ENCODE assay signal across 9 cellular contexts in genomic region chr10:103911021-103911459, GRCh38. TPM values are rescaled to one million over a fixed set of nuclear protein-coding genes. Genes with fewer than 3 reads are reported as not detected.
DNase-seq lines count a peak whose midpoint lies in the region; ATAC-seq, FAIRE-seq and TF ChIP-seq lines count a peak whose summit lies in the region.
"Had no signal": no experiment of that assay in that cellular context is flagged by ENCODE, and none has a peak within 500 bp of the region (broad histone marks: within the 10 kb centered on the region; RNA-seq: fewer than 3 reads in every experiment).

No MANE protein-coding gene starts in this region.

- H3K4me3 Mint-ChIP-seq in activated naive CD4-positive, alpha-beta T cell treated with anti-CD3 and anti-CD28 coated beads for 36 hours: peak overlapping the region; percentile 60
- no peak overlapping the region for H3K4me3 Mint-ChIP-seq in progenitor cell of endocrine pancreas (ENCODE audit: low read depth)

- WGBS in body of pancreas, 2 donors: 67 to 80% methylated on average over 3 of the region's 3 CpGs

- H3K4me3 ChIP-seq in OCI-LY1 (ENCODE audit: low read depth, low read length, poor library complexity, severe bottlenecking): no peak overlapping the region
- H3K4me3 ChIP-seq in body of pancreas: no peak overlapping the region
- H3K4me3 ChIP-seq: lung had no signal

- H4K20me1 ChIP-seq in OCI-LY1 (ENCODE audit: insufficient read depth, low read length): no peaks in the 10 kb centered on the region

- peaks cover 26% of the 10 kb centered on the region for H3K4me1 ChIP-seq in OCI-LY1 (ENCODE audit: insufficient read depth, low read length, severe bottlenecking)
- H3K4me1 ChIP-seq in body of pancreas: peaks cover 39% of the 10 kb centered on the region

- no peak for ATAC-seq in body of pancreas
- no peak for ATAC-seq in GM18867 (IDR thresholded peaks at IDR 0.05; ENCODE audit: unreplicated experiment)

- no peak for FAIRE-seq in GM12891 (lab: Jason Lieb, UNC)

- TF ChIP-seq POLR2A in GM12891 (IDR thresholded peaks at IDR 0.05; ENCODE audit: low read depth, low read length): no peak
- no peak for TF ChIP-seq POLR2A in body of pancreas (IDR thresholded peaks at IDR 0.05)

- peaks cover 25% of the 10 kb centered on the region for H3K36me3 Mint-ChIP-seq in activated naive CD4-positive, alpha-beta T cell treated with anti-CD3 and anti-CD28 coated beads for 36 hours (ENCODE audit: low read depth)
- peaks cover 7% of the 10 kb centered on the region for H3K36me3 Mint-ChIP-seq in progenitor cell of endocrine pancreas (ENCODE audit: insufficient read depth)

- H3K9ac ChIP-seq in OCI-LY1 (ENCODE audit: low read length): no peak overlapping the region

- no peaks in the 10 kb centered on the region for H3K27me3 Mint-ChIP-seq in activated naive CD4-positive, alpha-beta T cell treated with anti-CD3 and anti-CD28 coated beads for 36 hours (ENCODE audit: low read depth)
- H3K27me3 Mint-ChIP-seq in progenitor cell of endocrine pancreas: no peaks in the 10 kb centered on the region

- no peak overlapping the region for H2AFZ ChIP-seq in OCI-LY1 (ENCODE audit: low read length)

- no peaks in the 10 kb centered on the region; the same call in 1 of the 2 replicates for H3F3A ChIP-seq in OCI-LY1 (ENCODE audit: insufficient read depth, low read length)

- TF ChIP-seq CTCF in OCI-LY1 (IDR thresholded peaks at IDR 0.05; ENCODE audit: low read length) (no peak), progenitor cell of endocrine pancreas (IDR thresholded peaks at IDR 0.05; ENCODE audit: unreplicated experiment) (no peak), body of pancreas (IDR thresholded peaks at IDR 0.05) (no peak)

- peaks cover 3% of the 10 kb centered on the region; the same call in 1 of the 2 replicates for H3K9me3 ChIP-seq in OCI-LY1 (ENCODE audit: low read length)
- H3K9me3 ChIP-seq in body of pancreas: no peaks in the 10 kb centered on the region

- H3K27ac ChIP-seq in OCI-LY1 (ENCODE audit: low read depth, low read length, poor library complexity, severe bottlenecking): no peak overlapping the region
- peak overlapping the region in 2 of 4 donors; percentile 25 to 63 for H3K27ac ChIP-seq in body of pancreas

- no peaks in the 10 kb centered on the region for H3K79me2 ChIP-seq in OCI-LY1 (ENCODE audit: insufficient read depth, low read length)

- H3K4me2 ChIP-seq in OCI-LY1 (ENCODE audit: low read length): peak overlapping the region; percentile 12; the same call in 1 of the 2 replicates

- DNase-seq in GM12891 (ENCODE audit: insufficient read length, low spot score) (peak; percentile 19), progenitor cell of endocrine pancreas (ENCODE audit: low spot score, unreplicated experiment) (no peak), AG08396 (ENCODE audit: low spot score) (no peak), NCI-H345 (lab: John Stamatoyannopoulos, UW) (no peak), body of pancreas (no peak)
- DNase-seq in activated naive CD4-positive, alpha-beta T cell treated with anti-CD3 and anti-CD28 coated beads for 36 hours: peak; percentile 57

- peaks cover 8% of the 10 kb centered on the region for H3K9me3 Mint-ChIP-seq in activated naive CD4-positive, alpha-beta T cell treated with anti-CD3 and anti-CD28 coated beads for 36 hours
- no peaks in the 10 kb centered on the region for H3K9me3 Mint-ChIP-seq in progenitor cell of endocrine pancreas (ENCODE audit: low read depth)

- peaks cover 72% of the 10 kb centered on the region for H3K4me1 Mint-ChIP-seq in activated naive CD4-positive, alpha-beta T cell treated with anti-CD3 and anti-CD28 coated beads for 36 hours (ENCODE audit: low read depth)
- H3K4me1 Mint-ChIP-seq in progenitor cell of endocrine pancreas (ENCODE audit: low read depth): peaks cover 9% of the 10 kb centered on the region

- H3K27ac Mint-ChIP-seq in activated naive CD4-positive, alpha-beta T cell treated with anti-CD3 and anti-CD28 coated beads for 36 hours: peak overlapping the region; percentile 94
- H3K27ac Mint-ChIP-seq in progenitor cell of endocrine pancreas: peak overlapping the region; percentile 80

- peaks cover 25% of the 10 kb centered on the region for H3K36me3 ChIP-seq in OCI-LY1 (ENCODE audit: insufficient read depth, low read length)
- no peaks in the 10 kb centered on the region for H3K36me3 ChIP-seq in body of pancreas (replicated peaks in 1 of 2; ENCODE audit: insufficient read depth in 1 of 2, low read depth in 2 of 2)

- H3K27me3 ChIP-seq in OCI-LY1 (ENCODE audit: insufficient read depth, low read length): no peaks in the 10 kb centered on the region
- H3K27me3 ChIP-seq in body of pancreas: no peaks in the 10 kb centered on the region

- intact Hi-C loops in activated naive CD4-positive, alpha-beta T cell treated with anti-CD3 and anti-CD28 coated beads for 36 hours (cut with micrococcal nuclease): no loop called here
- intact Hi-C loops in body of pancreas (cut with DNase I): no loop called here

- no peaks in the 10 kb centered on the region for H3K9me2 ChIP-seq in OCI-LY1 (ENCODE audit: low read depth, low read length)

- CTCF ChIA-PET in activated naive CD4-positive, alpha-beta T cell treated with anti-CD3 and anti-CD28 coated beads for 36 hours (lab: Charles Lee): no interaction called here

TF ChIP-seq in GM12891, 5 proteins besides CTCF, POLR2A, EP300 and RAD21:
- no peak for TF ChIP-seq SPI1 (IDR thresholded peaks at IDR 0.05; ENCODE audit: low read depth, low read length)
- TF ChIP-seq POLR2AphosphoS5 (IDR thresholded peaks at IDR 0.05; ENCODE audit: low read depth, low read length): no peak
- TF ChIP-seq TAF1 (IDR thresholded peaks at IDR 0.05; ENCODE audit: low read depth, low read length): no peak
- TF ChIP-seq POU2F2 (IDR thresholded peaks at IDR 0.05; ENCODE audit: low read depth, low read length): no peak
- no peak for TF ChIP-seq PAX5 (IDR thresholded peaks at IDR 0.05; ENCODE audit: insufficient read depth, low read length, severe bottlenecking)

RNA-seq across cellular contexts. Expression of gene STN1, which starts 6.9 kb away (rescaled TPM):
- polyA plus RNA-seq in GM12891 (2012; ENCODE audit: low read depth, missing spikeins): 19.4 TPM
- total RNA-seq in activated naive CD4-positive, alpha-beta T cell treated with anti-CD3 and anti-CD28 coated beads for 36 hours: 10 to 100 TPM; 53.3 to 54.8 TPM
- total RNA-seq in progenitor cell of endocrine pancreas (13.6 and 15.7 TPM in 2 replicates), body of pancreas (10 to 100 TPM in 1 of 2 donors, 1 to 10 TPM in 1; 5.9 to 32.2 TPM)

RNA-seq across cellular contexts. Expression of gene SH3PXD2A, which starts 55.7 kb away (rescaled TPM):
- polyA plus RNA-seq in GM12891 (2012; ENCODE audit: low read depth, missing spikeins): 3.3 TPM
- 1 to 10 TPM; 7.8 to 8.5 TPM for total RNA-seq in activated naive CD4-positive, alpha-beta T cell treated with anti-CD3 and anti-CD28 coated beads for 36 hours
- 25.5 and 28.0 TPM in 2 replicates for total RNA-seq in progenitor cell of endocrine pancreas
- 1 to 10 TPM; 7.3 to 9.9 TPM for total RNA-seq in body of pancreas

RNA-seq across cellular contexts. Expression of gene SLK, which starts 55.9 kb away (rescaled TPM):
- 6.1 TPM for polyA plus RNA-seq in GM12891 (2012; ENCODE audit: low read depth, missing spikeins)
- 10 to 100 TPM; 16.0 to 16.1 TPM for total RNA-seq in activated naive CD4-positive, alpha-beta T cell treated with anti-CD3 and anti-CD28 coated beads for 36 hours
- total RNA-seq in progenitor cell of endocrine pancreas (29.8 and 29.9 TPM in 2 replicates), body of pancreas (10 to 100 TPM; 23.7 to 25.9 TPM)

Comparison
In these comparisons a context has a peak if more than half of its experiments do, and no peak if none do; other contexts are left out.
1. DNase-seq: peak in GM12891 (single experiment) and activated naive CD4-positive, alpha-beta T cell treated with anti-CD3 and anti-CD28 coated beads for 36 hours (single experiment); none in progenitor cell of endocrine pancreas (single experiment), AG08396 (single experiment), NCI-H345 (single experiment) and body of pancreas (0 of 4).